4 cellular contexts compared by ENCODE assay signal in genomic region chr18:2166876-2167275, GRCh38.
DNase-seq lines count a peak whose midpoint lies in the region; TF ChIP-seq lines count a peak whose summit lies in the region.
"Not testable (repeated sequence)": the region's sequence is repeated elsewhere in the genome, so short reads cannot be mapped to it uniquely, and the experiment has no call there.

No MANE protein-coding gene starts in this region.

- H3K36me3 Mint-ChIP-seq in type B pancreatic cell = not testable (repeated sequence)

- not testable (repeated sequence) for TF ChIP-seq CTCF in epithelial cell of esophagus (IDR thresholded peaks at IDR 0.05; ENCODE audit: insufficient read depth, low read depth, low read length, missing control alignments); type B pancreatic cell (conservative IDR thresholded peaks at IDR 0.05)

- H3K27ac ChIP-seq in SJSA1 = peak overlapping the region; percentile 83
- not testable (repeated sequence) for H3K27ac ChIP-seq in trophoblast cell (ENCODE audit: low read depth, low read length)

- not testable (repeated sequence) for H3K36me3 ChIP-seq in SJSA1; trophoblast cell (ENCODE audit: control insufficient read depth in 1 of 2, insufficient read depth in 2 of 2, low read length in 2 of 2)

- H3K79me1 ChIP-seq in trophoblast cell (ENCODE audit: low read length) = not testable (repeated sequence)

- H4K91ac ChIP-seq in trophoblast cell (ENCODE audit: low read depth, low read length) = not testable (repeated sequence)

- H3K4me1 Mint-ChIP-seq in type B pancreatic cell (ENCODE audit: unreplicated experiment) = not testable (repeated sequence)

- not testable (repeated sequence) for H3K4me3 Mint-ChIP-seq in type B pancreatic cell

- not testable (repeated sequence) for H3K9me3 ChIP-seq in SJSA1 (replicated peaks); trophoblast cell (ENCODE audit: insufficient read depth, low read depth, low read length)

- H2AFZ ChIP-seq in trophoblast cell (ENCODE audit: insufficient read depth, low read length, poor library complexity) = not testable (repeated sequence)

- DNase-seq in SJSA1 (ENCODE audit: low read depth in 1 of 2, low spot score in 2 of 2) (peak; percentile 87 to 88), epithelial cell of esophagus (ENCODE audit: low read depth) (peak; percentile 21)
- DNase-seq in trophoblast cell; type B pancreatic cell (ENCODE audit: extremely low spot score, unreplicated experiment): not testable (repeated sequence)

- H3K4me3 ChIP-seq in SJSA1; epithelial cell of esophagus (ENCODE audit: low read length); trophoblast cell (ENCODE audit: low read depth, low read length): not testable (repeated sequence)

- H2BK120ac ChIP-seq in trophoblast cell (ENCODE audit: insufficient read depth, low read length, poor library complexity) = peak overlapping the region; percentile 72

- H3K4ac ChIP-seq in trophoblast cell (ENCODE audit: low read depth, low read length) = not testable (repeated sequence)

- not testable (repeated sequence) for H3K27me3 Mint-ChIP-seq in type B pancreatic cell

- not testable (repeated sequence) for H2BK12ac ChIP-seq in trophoblast cell (ENCODE audit: low read length)

- H4K12ac ChIP-seq in trophoblast cell (ENCODE audit: low read depth, low read length) = not testable (repeated sequence)

- not testable (repeated sequence) for H3K4me2 ChIP-seq in trophoblast cell (ENCODE audit: low read length)

- not testable (repeated sequence) for H3K27me3 ChIP-seq in SJSA1 (replicated peaks); trophoblast cell (ENCODE audit: insufficient read depth, low read length)

- peaks cover 11% of the 10 kb centered on the region for H3K9me3 Mint-ChIP-seq in type B pancreatic cell

- no CpG with 5 or more reads among the region's 9 CpGs for WGBS in trophoblast cell (ENCODE audit: extremely low coverage, insufficient coverage, insufficient read length)

- H4K8ac ChIP-seq in trophoblast cell (ENCODE audit: low read depth, low read length) = not testable (repeated sequence)

- H3K4me1 ChIP-seq in SJSA1 (replicated peaks) = peaks cover 50% of the 10 kb centered on the region
- not testable (repeated sequence) for H3K4me1 ChIP-seq in trophoblast cell (ENCODE audit: control insufficient read depth in 1 of 2, insufficient read depth in 2 of 2, low read length in 2 of 2)

- H3K18ac ChIP-seq in trophoblast cell (ENCODE audit: low read length) = not testable (repeated sequence)

- not testable (repeated sequence) for H2BK5ac ChIP-seq in trophoblast cell (ENCODE audit: low read depth, low read length, poor library complexity)

- peak overlapping the region; percentile 99 for H3K27ac Mint-ChIP-seq in type B pancreatic cell

- not testable (repeated sequence) for H2AK5ac ChIP-seq in trophoblast cell (ENCODE audit: low read length)

- not testable (repeated sequence) for H3K9ac ChIP-seq in trophoblast cell (ENCODE audit: low read length)

- not testable (repeated sequence) for H3K79me2 ChIP-seq in trophoblast cell (ENCODE audit: control insufficient read depth, insufficient read depth, low read length, poor library complexity)

- H3K14ac ChIP-seq in trophoblast cell (ENCODE audit: low read length) = not testable (repeated sequence)

- H3K23ac ChIP-seq in trophoblast cell (ENCODE audit: low read length) = not testable (repeated sequence)
